Comparison of ENCODE assay signal across 8 cellular contexts in the genomic region with DNA sequence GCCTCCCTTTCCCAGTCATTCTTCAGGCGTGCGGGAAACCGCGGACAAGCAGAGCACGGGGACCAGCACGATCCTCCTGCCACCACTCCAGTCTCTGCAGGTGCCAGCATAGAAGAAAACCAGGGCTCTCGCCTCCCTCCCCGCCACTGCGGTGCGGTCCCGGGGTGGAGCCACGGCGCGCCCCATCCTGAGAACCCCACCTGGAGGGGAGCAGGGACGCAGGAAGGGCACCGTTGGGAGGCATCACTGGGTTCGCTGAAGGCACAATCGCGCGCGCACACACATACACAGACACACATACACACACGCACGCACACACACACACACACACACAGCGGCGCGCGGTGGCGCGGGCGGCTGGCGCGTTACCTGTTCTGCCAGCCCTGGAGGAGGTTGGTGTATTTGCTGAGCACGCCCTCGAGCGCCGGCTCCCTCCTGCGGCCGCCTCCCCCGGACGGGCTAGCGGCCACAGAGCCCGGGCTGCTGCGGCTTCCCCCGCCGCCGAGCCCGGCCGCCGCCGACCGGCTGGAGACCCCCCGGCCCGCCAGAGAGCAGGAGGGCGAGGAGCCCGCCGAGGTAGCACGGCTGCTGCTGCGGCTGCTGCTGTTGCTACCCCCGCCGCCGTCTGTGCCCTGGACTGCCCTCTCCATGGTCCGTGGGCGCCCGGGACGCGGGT. TPM values are rescaled to one million over a fixed set of nuclear protein-coding genes. Genes with fewer than 3 reads are reported as not detected.
A peak's percentile ranks its signal among the peaks of the same experiment; 100 is the strongest.
DNase-seq lines count a peak whose midpoint lies in the region; ATAC-seq and TF ChIP-seq lines count a peak whose summit lies in the region.

No MANE protein-coding gene starts in this region.

- no peak for TF ChIP-seq EP300 in stomach (IDR thresholded peaks at IDR 0.05)

- H3K36me3 ChIP-seq in mesodermal cell (ENCODE audit: control insufficient read depth, insufficient read depth, low read length) (peaks cover 8% of the 10 kb centered on the region), stomach (no peaks in the 10 kb centered on the region)

- H3K4me1 Mint-ChIP-seq in CD4-positive, alpha-beta T cell (ENCODE audit: low read depth), result peaks cover 11% of the 10 kb centered on the region
- H3K4me1 Mint-ChIP-seq in activated CD4-positive, alpha-beta T cell treated with anti-CD3 and anti-CD28 coated beads, Interleukin-2, amount 10 ng/mL, durations not matched to agents 7 days and 5 days, result peaks cover 15% of the 10 kb centered on the region
- H3K4me1 Mint-ChIP-seq in effector memory CD8-positive, alpha-beta T cell (ENCODE audit: low read depth in 2 of 2), result peaks cover 5 to 13% of the 10 kb centered on the region in 2 donors

- intact Hi-C loops in CD4-positive, alpha-beta T cell (cut with DNase I, micrococcal nuclease), result no loop called here
- intact Hi-C loops in stomach (cut with DNase I; ENCODE audit: low total_unique reads), result no loop called here

- peak; percentile 63 for ATAC-seq in CD4-positive, alpha-beta T cell (ENCODE audit: poor library complexity)
- peak; percentile 40 for ATAC-seq in GM21717 (IDR thresholded peaks at IDR 0.05; ENCODE audit: unreplicated experiment)
- peak; percentile 65 for ATAC-seq in effector memory CD8-positive, alpha-beta T cell (replicated peaks)

- peaks cover 3% of the 10 kb centered on the region for H3K36me3 Mint-ChIP-seq in CD4-positive, alpha-beta T cell (ENCODE audit: low read depth)
- H3K36me3 Mint-ChIP-seq in activated CD4-positive, alpha-beta T cell treated with anti-CD3 and anti-CD28 coated beads, Interleukin-2, amount 10 ng/mL, durations not matched to agents 7 days and 5 days (ENCODE audit: low read depth), result no peaks in the 10 kb centered on the region
- H3K36me3 Mint-ChIP-seq in effector memory CD8-positive, alpha-beta T cell (ENCODE audit: insufficient read depth), result no peaks in the 10 kb centered on the region

- no peak overlapping the region for H3K27ac Mint-ChIP-seq in CD4-positive, alpha-beta T cell
- H3K27ac Mint-ChIP-seq in activated CD4-positive, alpha-beta T cell treated with anti-CD3 and anti-CD28 coated beads, Interleukin-2, amount 10 ng/mL, durations not matched to agents 7 days and 5 days, result peak overlapping the region; percentile 9
- no peak overlapping the region for H3K27ac Mint-ChIP-seq in effector memory CD8-positive, alpha-beta T cell

- no peak for TF ChIP-seq POLR2A in stomach (IDR thresholded peaks at IDR 0.05)

- H3K4me1 ChIP-seq in mesodermal cell (ENCODE audit: control insufficient read depth, insufficient read depth, low read length, poor library complexity, severe bottlenecking) (peaks cover 9% of the 10 kb centered on the region), stomach (peaks cover 11 to 29% (median 25%) of the 10 kb centered on the region in 4 donors)

- H3K27ac ChIP-seq in CD4-positive, alpha-beta T cell (ENCODE audit: low read depth, low read length), result no peak overlapping the region
- peak overlapping the region; percentile 57 for H3K27ac ChIP-seq in mesodermal cell (ENCODE audit: low read depth, low read length, severe bottlenecking)
- H3K27ac ChIP-seq in stomach, result peak overlapping the region; percentile 88 to 96 (median 93)

- H3K9me3 ChIP-seq in CD4-positive, alpha-beta T cell (ENCODE audit: control insufficient read depth, low read length), result no peaks in the 10 kb centered on the region
- H3K9me3 ChIP-seq in mesodermal cell (ENCODE audit: control insufficient read depth, low read length), result no peaks in the 10 kb centered on the region
- no peaks in the 10 kb centered on the region for H3K9me3 ChIP-seq in stomach

- H3K9me3 Mint-ChIP-seq in CD4-positive, alpha-beta T cell, result no peaks in the 10 kb centered on the region
- no peaks in the 10 kb centered on the region for H3K9me3 Mint-ChIP-seq in activated CD4-positive, alpha-beta T cell treated with anti-CD3 and anti-CD28 coated beads, Interleukin-2, amount 10 ng/mL, durations not matched to agents 7 days and 5 days
- H3K9me3 Mint-ChIP-seq in effector memory CD8-positive, alpha-beta T cell, result no peaks in the 10 kb centered on the region

- CTCF ChIA-PET in CD4-positive, alpha-beta T cell (lab: Charles Lee), result no interaction called here
- CTCF ChIA-PET in activated CD4-positive, alpha-beta T cell treated with anti-CD3 and anti-CD28 coated beads, Interleukin-2, amount 10 ng/mL, durations not matched to agents 7 days and 5 days (lab: Charles Lee), result no interaction called here

- DNase-seq in CD4-positive, alpha-beta T cell, result peak; percentile 6 to 51 (median 32)
- DNase-seq in NCI-H146 treated with DMSO at 0.1 percent for 48 hours (lab: John Stamatoyannopoulos, UW; ENCODE audit: unreplicated experiment) (peak; percentile 65), stomach (peak; percentile 85)
- peak; percentile 41 for DNase-seq in activated CD4-positive, alpha-beta T cell treated with anti-CD3 and anti-CD28 coated beads, Interleukin-2, amount 10 ng/mL, durations not matched to agents 7 days and 5 days
- DNase-seq in effector memory CD8-positive, alpha-beta T cell, result peak; percentile 5 to 9 (median 8)
- DNase-seq in effector CD8-positive, alpha-beta T cell (lab: John Stamatoyannopoulos, UW), result no peak

- WGBS in mesodermal cell (ENCODE audit: insufficient coverage in 2 of 2), 2 experiments, result 0% methylated on average over 27 to 33 of the region's 66 CpGs
- WGBS in stomach, 5 donors, result 0 to 3% (median 1%) methylated on average over 26 to 66 of the region's 66 CpGs

- POLR2A ChIA-PET in CD4-positive, alpha-beta T cell (lab: Charles Lee), result no interaction called here
- POLR2A ChIA-PET in activated CD4-positive, alpha-beta T cell treated with anti-CD3 and anti-CD28 coated beads, Interleukin-2, amount 10 ng/mL, durations not matched to agents 7 days and 5 days (lab: Charles Lee), result no interaction called here

- H3K27me3 Mint-ChIP-seq in CD4-positive, alpha-beta T cell, result peaks cover 72% of the 10 kb centered on the region
- H3K27me3 Mint-ChIP-seq in activated CD4-positive, alpha-beta T cell treated with anti-CD3 and anti-CD28 coated beads, Interleukin-2, amount 10 ng/mL, durations not matched to agents 7 days and 5 days, result peaks cover 49% of the 10 kb centered on the region
- H3K27me3 Mint-ChIP-seq in effector memory CD8-positive, alpha-beta T cell, result peaks cover 53 to 89% of the 10 kb centered on the region in 2 donors

- H3K4me3 ChIP-seq in mesodermal cell (ENCODE audit: extremely low read depth, insufficient read depth, low read length, poor library complexity, severe bottlenecking), result peak overlapping the region; percentile 79
- H3K4me3 ChIP-seq in stomach, result peak overlapping the region; percentile 60 to 78 (median 72)

- peaks cover 29% of the 10 kb centered on the region for H3K27me3 ChIP-seq in CD4-positive, alpha-beta T cell (ENCODE audit: control insufficient read depth, insufficient read depth, low read length)
- peaks cover 0 to 23% (median 0%) of the 10 kb centered on the region in 3 donors for H3K27me3 ChIP-seq in stomach

- peak overlapping the region; percentile 83 for H3K4me3 Mint-ChIP-seq in CD4-positive, alpha-beta T cell
- peak overlapping the region; percentile 72 for H3K4me3 Mint-ChIP-seq in activated CD4-positive, alpha-beta T cell treated with anti-CD3 and anti-CD28 coated beads, Interleukin-2, amount 10 ng/mL, durations not matched to agents 7 days and 5 days
- H3K4me3 Mint-ChIP-seq in effector memory CD8-positive, alpha-beta T cell, result peak overlapping the region; percentile 64 to 73

- no peak for TF ChIP-seq CTCF in CD4-positive, alpha-beta T cell (IDR thresholded peaks at IDR 0.05)
- TF ChIP-seq CTCF in stomach (IDR thresholded peaks at IDR 0.05), result peak in 1 of 7 experiments; percentile 22

RNA-seq across cellular contexts. Expression of a gene that starts 0.4 kb away (rescaled TPM):
- not detected for total RNA-seq in CD4-positive, alpha-beta T cell
- 1 to 10 TPM in 1 of 2 experiments, under 1 TPM in 1; 0.89 to 1.1 TPM for total RNA-seq in activated CD4-positive, alpha-beta T cell treated with anti-CD3 and anti-CD28 coated beads, Interleukin-2, amount 10 ng/mL, durations not matched to agents 7 days and 5 days
- polyA plus RNA-seq in mesodermal cell (2013, experiment 1 of 2), result 21.0 TPM
- 17.5 TPM for polyA plus RNA-seq in mesodermal cell (2013, experiment 2 of 2)
- total RNA-seq in stomach, result 10 to 100 TPM in 3 of 5 donors, 1 to 10 TPM in 2; 1.8 to 37.7 (median 21.3) TPM
- polyA plus RNA-seq in stomach, result 1 to 10 TPM; 3.3 to 6.0 (median 5.8) TPM

RNA-seq across cellular contexts. Expression of a gene that starts 0.9 kb away (rescaled TPM):
- total RNA-seq in CD4-positive, alpha-beta T cell, result not detected
- total RNA-seq in activated CD4-positive, alpha-beta T cell treated with anti-CD3 and anti-CD28 coated beads, Interleukin-2, amount 10 ng/mL, durations not matched to agents 7 days and 5 days, result not detected
- 0.33 TPM for polyA plus RNA-seq in mesodermal cell (2013, experiment 1 of 2)
- 0.20 TPM for polyA plus RNA-seq in mesodermal cell (2013, experiment 2 of 2)
- 1 to 10 TPM in 2 of 5 donors, not detected in 3; 1.2 to 2.0 TPM for total RNA-seq in stomach
- 1 to 10 TPM in 1 of 3 donors, under 1 TPM in 1, not detected in 1; 0.50 to 1.5 TPM for polyA plus RNA-seq in stomach
